Comparison of ENCODE assay signal across 6 cellular contexts in the genomic region with DNA sequence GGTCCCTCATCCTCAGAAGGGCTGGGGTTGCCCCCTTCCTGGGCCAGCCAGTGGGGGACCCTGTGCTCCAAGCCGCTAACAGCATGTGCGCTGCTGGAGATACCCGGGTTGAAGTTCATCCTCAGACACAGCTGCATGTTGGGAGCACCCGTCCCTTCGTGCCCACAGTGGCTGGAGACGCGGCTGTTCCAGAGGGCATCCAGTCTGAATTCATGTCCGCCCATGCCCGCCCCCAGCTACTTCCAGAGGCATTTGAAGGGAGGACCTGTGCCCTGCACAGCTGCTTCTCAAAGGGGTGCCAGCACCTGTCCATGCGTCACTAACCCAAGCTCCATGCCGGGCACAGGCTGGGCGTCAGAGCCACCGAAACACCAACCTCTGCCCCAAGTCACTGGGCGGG.
"Had no signal": no experiment of that assay in that cellular context is flagged by ENCODE, and none has a peak within 500 bp of the region (broad histone marks: within the 10 kb centered on the region; RNA-seq: fewer than 3 reads in every experiment).

No MANE protein-coding gene starts in this region.

- DNase-seq: HFFc6, IMR-90 had no signal

- H3K4me3 ChIP-seq: GM23338, HAP-1, K562 had no signal

- H3K4me3 Mint-ChIP-seq: GM23338, HFFc6 had no signal

- H3K9me3 ChIP-seq: HAP-1 had no signal

- H3K27ac Mint-ChIP-seq: GM23338, HFFc6 had no signal

- H3K36me3 ChIP-seq: HAP-1 had no signal

- H2AFZ ChIP-seq: GM23338 had no signal

- H3K4me2 ChIP-seq: GM23338 had no signal

- H3K4me1 ChIP-seq: HAP-1 had no signal

- H3K9me3 Mint-ChIP-seq: GM23338 had no signal

- ATAC-seq: GM23338, HCT116, K562 had no signal
